9 cellular contexts compared by ENCODE assay signal in the genomic region with DNA sequence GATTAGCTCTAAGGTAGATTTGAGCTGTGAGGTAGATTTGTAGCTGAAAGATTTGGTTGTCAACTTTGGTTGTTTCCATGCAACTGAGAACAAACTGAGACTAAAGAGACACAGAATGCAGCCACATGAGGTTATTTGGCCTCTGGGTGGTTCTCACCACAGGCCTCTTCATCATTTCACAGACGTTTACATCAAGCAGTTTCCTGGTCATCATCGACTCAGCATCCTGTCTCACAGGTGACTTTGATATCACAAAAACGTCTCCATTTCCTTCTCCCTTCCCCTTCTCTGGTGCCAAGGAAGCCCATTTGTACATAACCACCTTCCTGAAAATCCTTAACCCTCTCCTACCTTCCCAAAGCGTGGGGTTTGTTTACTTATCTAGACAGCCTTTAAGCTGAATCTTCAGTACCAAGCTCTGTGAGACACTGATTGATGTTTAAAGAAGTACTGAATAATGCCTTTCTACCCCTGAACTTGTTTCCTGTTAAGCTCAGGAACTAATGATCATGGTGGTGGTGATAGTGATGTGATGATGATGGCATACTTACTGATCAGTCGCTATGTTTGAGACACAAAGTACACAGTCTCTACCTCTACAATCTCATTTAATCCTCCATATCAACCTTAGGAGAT.
DNase-seq lines count a peak whose midpoint lies in the region; ATAC-seq and TF ChIP-seq lines count a peak whose summit lies in the region.
"Had no signal": no experiment of that assay in that cellular context is flagged by ENCODE, and none has a peak within 500 bp of the region (broad histone marks: within the 10 kb centered on the region; RNA-seq: fewer than 3 reads in every experiment).

No MANE protein-coding gene starts in this region.

- DNase-seq in stimulated activated CD4-positive, alpha-beta T cell treated with anti-CD3 and anti-CD28 coated beads, Interleukin-1b, Interleukin-23, amount 100 ng/mL, for 48 hours, result peak; percentile 41
- DNase-seq in stimulated activated CD4-positive, alpha-beta T cell treated with anti-CD3 and anti-CD28 coated beads, Interleukin-12 subunit alpha, Interleukin-12 subunit beta, amount 100 ng/mL, for 4 hours, result no peak
- peak; percentile 36 for DNase-seq in activated T-helper 2 cell treated with anti-CD3 and anti-CD28 coated beads, Interferon-gamma antibody, Interleukin-2, Interleukin-4, amounts not matched to agents 10 μg/mL and 5 μg/mL and 100 μg/mL, durations not matched to agents 14 hours and 24 hours and 36 hours (ENCODE audit: low spot score)
- peak; percentile 26 for DNase-seq in glomerular visceral epithelial cell (ENCODE audit: extremely low spot score)
- DNase-seq in heart right ventricle, result no peak
- DNase-seq in dedifferentiated amniotic fluid mesenchymal stem cell (ENCODE audit: extremely low spot score), result no peak
- DNase-seq in HUDEP-2 (lab: John Stamatoyannopoulos, UW; ENCODE audit: unreplicated experiment in 76 of 76), result no peak

- no peaks in the 10 kb centered on the region for H3K27me3 ChIP-seq in heart right ventricle
- H3K27me3 ChIP-seq: adrenal gland had no signal

- H3K4me1 ChIP-seq in heart right ventricle, result peaks cover 0 to 19% (median 0%) of the 10 kb centered on the region in 9 donors

- H3K9me3 Mint-ChIP-seq in activated T-helper 2 cell treated with anti-CD3 and anti-CD28 coated beads, Interferon-gamma antibody, Interleukin-2, Interleukin-4, amounts not matched to agents 10 μg/mL and 5 μg/mL and 100 μg/mL, durations not matched to agents 14 hours and 24 hours and 36 hours, result no peaks in the 10 kb centered on the region

- peaks cover 0 to 17% (median 2%) of the 10 kb centered on the region in 9 donors for H3K36me3 ChIP-seq in heart right ventricle

- WGBS in heart right ventricle, 2 donors, result 47 to 53% methylated on average over 5 of the region's 5 CpGs

- intact Hi-C loops in activated T-helper 2 cell treated with anti-CD3 and anti-CD28 coated beads, Interferon-gamma antibody, Interleukin-2, Interleukin-4, amounts not matched to agents 10 μg/mL and 5 μg/mL and 100 μg/mL, durations not matched to agents 14 hours and 24 hours and 36 hours (cut with micrococcal nuclease), result loop anchor here (1.0 kb wide), 2 partner anchors 9 to 10 kb away; no protein-coding TSS in a partner anchor
- intact Hi-C loops in heart right ventricle (cut with DNase I), result no loop called here

- no peak overlapping the region for H3K27ac ChIP-seq in heart right ventricle

- H3K27ac Mint-ChIP-seq in activated T-helper 2 cell treated with anti-CD3 and anti-CD28 coated beads, Interferon-gamma antibody, Interleukin-2, Interleukin-4, amounts not matched to agents 10 μg/mL and 5 μg/mL and 100 μg/mL, durations not matched to agents 14 hours and 24 hours and 36 hours, result peak overlapping the region; percentile 89

- no peaks in the 10 kb centered on the region for H3K36me3 Mint-ChIP-seq in activated T-helper 2 cell treated with anti-CD3 and anti-CD28 coated beads, Interferon-gamma antibody, Interleukin-2, Interleukin-4, amounts not matched to agents 10 μg/mL and 5 μg/mL and 100 μg/mL, durations not matched to agents 14 hours and 24 hours and 36 hours (ENCODE audit: low read depth)

- H3K27me3 Mint-ChIP-seq in activated T-helper 2 cell treated with anti-CD3 and anti-CD28 coated beads, Interferon-gamma antibody, Interleukin-2, Interleukin-4, amounts not matched to agents 10 μg/mL and 5 μg/mL and 100 μg/mL, durations not matched to agents 14 hours and 24 hours and 36 hours (ENCODE audit: low read depth), result no peaks in the 10 kb centered on the region

- no peak overlapping the region for H3K4me3 Mint-ChIP-seq in activated T-helper 2 cell treated with anti-CD3 and anti-CD28 coated beads, Interferon-gamma antibody, Interleukin-2, Interleukin-4, amounts not matched to agents 10 μg/mL and 5 μg/mL and 100 μg/mL, durations not matched to agents 14 hours and 24 hours and 36 hours (ENCODE audit: low read depth)

- ATAC-seq in GM21576 (IDR thresholded peaks at IDR 0.05; ENCODE audit: unreplicated experiment) (no peak), heart right ventricle (no peak)

- TF ChIP-seq CTCF in heart right ventricle (IDR thresholded peaks at IDR 0.05), result no peak

- H3K4me1 Mint-ChIP-seq in activated T-helper 2 cell treated with anti-CD3 and anti-CD28 coated beads, Interferon-gamma antibody, Interleukin-2, Interleukin-4, amounts not matched to agents 10 μg/mL and 5 μg/mL and 100 μg/mL, durations not matched to agents 14 hours and 24 hours and 36 hours (ENCODE audit: low read depth), result peaks cover 48% of the 10 kb centered on the region

- no peak overlapping the region for H3K4me3 ChIP-seq in heart right ventricle
- H3K4me3 ChIP-seq: adrenal gland had no signal

- H3K9me3 ChIP-seq in heart right ventricle, result no peaks in the 10 kb centered on the region
- H3K9me3 ChIP-seq: adrenal gland had no signal

Comparison
In these comparisons a context has a peak if more than half of its experiments do, and no peak if none do; other contexts are left out.
1. DNase-seq: peak in stimulated activated CD4-positive, alpha-beta T cell treated with anti-CD3 and anti-CD28 coated beads, Interleukin-1b, Interleukin-23, amount 100 ng/mL, for 48 hours (single experiment), activated T-helper 2 cell treated with anti-CD3 and anti-CD28 coated beads, Interferon-gamma antibody, Interleukin-2, Interleukin-4, amounts not matched to agents 10 μg/mL and 5 μg/mL and 100 μg/mL, durations not matched to agents 14 hours and 24 hours and 36 hours (single experiment) and glomerular visceral epithelial cell (single experiment); none in stimulated activated CD4-positive, alpha-beta T cell treated with anti-CD3 and anti-CD28 coated beads, Interleukin-12 subunit alpha, Interleukin-12 subunit beta, amount 100 ng/mL, for 4 hours (single experiment), heart right ventricle (0 of 2), dedifferentiated amniotic fluid mesenchymal stem cell (single experiment) and HUDEP-2 (0 of 76).